14 cellular contexts compared by ENCODE assay signal in the genomic region with DNA sequence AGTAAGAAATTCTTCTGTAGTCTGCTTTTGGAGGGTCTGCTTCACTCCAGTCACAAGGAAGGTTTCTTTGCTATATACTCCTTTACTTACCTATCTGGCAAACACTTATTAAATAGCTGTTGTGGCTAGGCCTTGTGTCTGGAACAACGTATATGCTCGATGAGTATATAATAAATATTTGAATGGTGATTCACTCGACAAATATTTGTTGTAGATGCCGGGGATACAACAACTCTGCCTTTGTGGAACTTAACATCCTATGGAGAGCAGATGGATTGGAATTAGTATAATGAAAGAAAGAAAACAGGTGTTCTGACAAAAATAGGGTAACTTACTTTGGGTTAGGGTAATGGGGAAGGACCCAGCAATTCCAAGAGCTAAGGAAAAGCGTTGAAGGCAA. TPM values are rescaled to one million over a fixed set of nuclear protein-coding genes. Genes with fewer than 3 reads are reported as not detected.
DNase-seq lines count a peak whose midpoint lies in the region; ATAC-seq and TF ChIP-seq lines count a peak whose summit lies in the region.
"Had no signal": no experiment of that assay in that cellular context is flagged by ENCODE, and none has a peak within 500 bp of the region (broad histone marks: within the 10 kb centered on the region; RNA-seq: fewer than 3 reads in every experiment).

No MANE protein-coding gene starts in this region.

- no peaks in the 10 kb centered on the region for H3K36me3 ChIP-seq in mesendoderm (ENCODE audit: control insufficient read depth, insufficient read depth, low read length)
- H3K36me3 ChIP-seq: neutrophil had no signal

- no peak overlapping the region for H3K18ac ChIP-seq in mesendoderm (ENCODE audit: low read length)

- ATAC-seq in HG02840 (IDR thresholded peaks at IDR 0.05; ENCODE audit: low FRiP score, unreplicated experiment): no peak

- H2BK120ac ChIP-seq in mesendoderm (ENCODE audit: low read depth, low read length): no peak overlapping the region

- no peak overlapping the region for H3K27ac ChIP-seq in mesendoderm (ENCODE audit: low read depth, low read length)
- H3K27ac ChIP-seq: neutrophil, tibial artery had no signal

- DNase-seq in COLO829 (ENCODE audit: low spot score) (peak; percentile 40), LNCaP clone FGC (ENCODE audit: low read depth) (peak; percentile 33), amniotic epithelial cell (ENCODE audit: low read depth) (peak; percentile 30), mesendoderm (peak; percentile 31), DMS114 treated with DMSO at 0.1 percent for 48 hours (lab: John Stamatoyannopoulos, UW; ENCODE audit: unreplicated experiment) (no peak), SHP77 (lab: John Stamatoyannopoulos, UW) (no peak), mucosa of gallbladder (ENCODE audit: low spot score) (no peak)
- DNase-seq: activated B cell treated with CpG ODN at 0.5 μM for 24 hours; DMS 273 treated with DMSO at 0.1 percent for 48 hours; effector memory CD4-positive, alpha-beta T cell; NCI-H1092; tibial artery had no signal

- H3K23ac ChIP-seq in mesendoderm (ENCODE audit: low read length): no peak overlapping the region

- no peaks in the 10 kb centered on the region for H3K4me1 ChIP-seq in mesendoderm (ENCODE audit: control insufficient read depth, low read depth, low read length)

- H3K79me2 ChIP-seq in mesendoderm (ENCODE audit: control insufficient read depth, insufficient read depth, low read length): peaks cover 16% of the 10 kb centered on the region

- H3K4me2 ChIP-seq in mesendoderm (ENCODE audit: low read length): no peak overlapping the region

- H2BK5ac ChIP-seq in mesendoderm (ENCODE audit: low read length): no peak overlapping the region

- H3K4ac ChIP-seq in mesendoderm (ENCODE audit: low read depth, low read length): no peak overlapping the region

- no peak overlapping the region for H4K8ac ChIP-seq in mesendoderm (ENCODE audit: low read depth, low read length)

- no peak overlapping the region for H4K5ac ChIP-seq in mesendoderm (ENCODE audit: low read length)

- no peak overlapping the region for H2BK15ac ChIP-seq in mesendoderm (replicated peaks; ENCODE audit: low read depth)

- H2AK5ac ChIP-seq in mesendoderm (ENCODE audit: low read length): no peak overlapping the region

- no peaks in the 10 kb centered on the region for H3K27me3 ChIP-seq in mesendoderm (ENCODE audit: insufficient read depth, low read length, poor library complexity)
- H3K27me3 ChIP-seq: neutrophil, tibial artery had no signal

- no peak for TF ChIP-seq CTCF in LNCaP clone FGC (IDR thresholded peaks at IDR 0.05; ENCODE audit: control insufficient read depth, extremely low read depth, insufficient read depth)

- H3K79me1 ChIP-seq in mesendoderm (ENCODE audit: low read length): peaks cover 6% of the 10 kb centered on the region

- no peak overlapping the region for H3K9ac ChIP-seq in mesendoderm (ENCODE audit: low read length)

- H3K4me3 ChIP-seq in LNCaP clone FGC (ENCODE audit: low read depth, low read length) (no peak overlapping the region), mesendoderm (ENCODE audit: low read length) (no peak overlapping the region)
- H3K4me3 ChIP-seq: tibial artery had no signal

- no CpG with 5 or more reads among the region's 5 CpGs for WGBS in mesendoderm (ENCODE audit: extremely low coverage, insufficient coverage, low lambda C conversion rate)

- no peak overlapping the region for H3K56ac ChIP-seq in mesendoderm (ENCODE audit: low read length)

RNA-seq across cellular contexts. Expression of a gene that starts 31.1 kb away (rescaled TPM):
- 35.1 TPM for polyA plus RNA-seq in mesendoderm (2013, experiment 1 of 2)
- polyA plus RNA-seq in mesendoderm (2013, experiment 2 of 2): 34.9 TPM
- total RNA-seq in mucosa of gallbladder: 65.2 TPM

RNA-seq across cellular contexts. Expression of a gene that starts 40.5 kb away (rescaled TPM):
- polyA plus RNA-seq in mesendoderm (2013, experiment 1 of 2): 29.1 TPM
- 28.4 TPM for polyA plus RNA-seq in mesendoderm (2013, experiment 2 of 2)
- 62.1 TPM for total RNA-seq in mucosa of gallbladder

Comparison
In these comparisons a context has a peak if more than half of its experiments do, and no peak if none do; other contexts are left out.
1. DNase-seq: peak in COLO829 (single experiment), LNCaP clone FGC (single experiment), amniotic epithelial cell (single experiment) and mesendoderm (single experiment); none in DMS114 treated with DMSO at 0.1 percent for 48 hours (single experiment), SHP77 (0 of 2) and mucosa of gallbladder (single experiment).